Comparison of ENCODE assay signal across 1 cellular context in genomic region chr17:34825102-34825501, GRCh38.
TF ChIP-seq lines count a peak whose summit lies in the region.

No MANE protein-coding gene starts in this region.

TF ChIP-seq in SK-N-SH, 30 proteins besides CTCF, POLR2A, EP300 and RAD21 (continued from another document):
- TF ChIP-seq RFX5 (IDR thresholded peaks at IDR 0.05; ENCODE audit: low read length) = no peak
- no peak for TF ChIP-seq MEF2A (IDR thresholded peaks at IDR 0.05; ENCODE audit: borderline replicate concordance, low read depth)
- no peak for TF ChIP-seq YY1 (IDR thresholded peaks at IDR 0.05; ENCODE audit: low read depth)
- no peak for TF ChIP-seq JUND (IDR thresholded peaks at IDR 0.05)
- TF ChIP-seq SMC3 (IDR thresholded peaks at IDR 0.05; ENCODE audit: low read depth, low read length) = no peak
- no peak for TF ChIP-seq USF1 (IDR thresholded peaks at IDR 0.05; ENCODE audit: borderline replicate concordance, low read depth)
- no peak for TF ChIP-seq IRF3 (IDR thresholded peaks at IDR 0.05; ENCODE audit: low read depth, low read length)
- no peak for TF ChIP-seq GATA2 (CRISPR knock-in tag; IDR thresholded peaks at IDR 0.05)
- no peak for TF ChIP-seq REST (IDR thresholded peaks at IDR 0.05; ENCODE audit: low read depth, low read length)
- TF ChIP-seq SIN3A (IDR thresholded peaks at IDR 0.05; ENCODE audit: borderline replicate concordance, low read depth, low read length) = no peak
- TF ChIP-seq CHD2 (IDR thresholded peaks at IDR 0.05; ENCODE audit: low read length, partially characterized antibody) = no peak
